1 cellular context compared by ENCODE assay signal in the genomic region with DNA sequence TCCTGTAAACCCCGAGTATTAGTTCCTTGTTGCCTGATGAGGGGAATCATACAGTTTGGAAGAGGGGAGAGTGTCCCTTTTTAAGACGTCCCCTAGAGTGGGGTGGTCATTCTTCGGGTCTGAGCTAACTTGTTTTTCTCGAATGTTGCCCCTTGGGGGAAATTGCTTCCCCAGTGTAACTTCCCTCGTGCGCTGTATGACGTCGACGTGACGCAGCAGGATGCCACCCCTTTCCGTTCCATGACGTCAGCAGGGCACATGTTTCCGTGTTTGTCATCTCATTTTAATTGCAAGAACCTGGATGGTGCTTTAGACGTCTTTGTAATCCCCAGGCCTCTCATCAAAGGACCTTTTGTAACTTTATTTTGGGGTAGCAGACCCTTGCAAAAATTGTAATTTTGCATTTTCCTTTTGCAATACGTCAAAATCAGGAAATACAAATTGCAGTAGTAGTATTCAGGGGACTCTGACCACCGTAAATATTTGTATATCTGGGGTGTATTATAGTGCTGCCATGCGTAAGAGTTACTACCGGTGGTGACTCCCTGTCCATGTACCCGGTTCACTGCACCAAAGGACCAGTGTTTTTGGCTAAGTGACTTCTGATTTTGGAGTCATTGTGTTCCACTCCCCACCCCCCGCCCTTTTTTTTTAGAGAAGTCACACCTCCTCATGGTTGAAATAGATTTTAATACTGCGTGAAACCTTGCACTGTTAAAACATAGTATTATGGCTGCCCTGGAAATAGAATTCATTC.
A peak's percentile ranks its signal among the peaks of the same experiment; 100 is the strongest.
TF ChIP-seq lines count a peak whose summit lies in the region.

No MANE protein-coding gene starts in this region.

TF ChIP-seq in K562, 482 proteins besides CTCF, POLR2A, EP300 and RAD21 (continued from another document and continues in another):
- TF ChIP-seq SP1 (CRISPR knock-in tag; IDR thresholded peaks at IDR 0.05) (peak; percentile 92), RB1 (IDR thresholded peaks at IDR 0.05; ENCODE audit: low read depth) (no peak), NFIX (CRISPR knock-in tag; IDR thresholded peaks at IDR 0.05; ENCODE audit: low read depth) (no peak), CBX2 (IDR thresholded peaks at IDR 0.05; ENCODE audit: insufficient read depth, low read length, poor library complexity, severe bottlenecking) (no peak), NCOA6 (IDR thresholded peaks at IDR 0.05) (no peak), COPS2 (conservative IDR thresholded peaks at IDR 0.05) (no peak), ELF1 (tag; IDR thresholded peaks at IDR 0.05) (peak; percentile 82), POLR2AphosphoS2 (IDR thresholded peaks at IDR 0.05; ENCODE audit: low read length) (no peak), ZNF217 (CRISPR knock-in tag; IDR thresholded peaks at IDR 0.05) (no peak), CEBPG (CRISPR knock-in tag; IDR thresholded peaks at IDR 0.05) (0 out of 2 replicates have a peak, but pooled peaks have one; percentile 7), CEBPG (tag; conservative IDR thresholded peaks at IDR 0.05 in 1 of 2, IDR thresholded peaks at IDR 0.05 in 1 of 2) (no peak), POLR2B (IDR thresholded peaks at IDR 0.05; ENCODE audit: low read depth, partially characterized antibody) (no peak), GATAD2A (IDR thresholded peaks at IDR 0.05) (peak; percentile 36; the same call in 1 of the 2 replicates), FOXA3 (CRISPR knock-in tag; conservative IDR thresholded peaks at IDR 0.05 in 1 of 2, IDR thresholded peaks at IDR 0.05 in 1 of 2) (no peak), CREM (IDR thresholded peaks at IDR 0.05; ENCODE audit: low read depth) (peak; percentile 100), OTX1 (CRISPR knock-in tag; IDR thresholded peaks at IDR 0.05) (no peak), SRSF7 (optimal IDR thresholded peaks at IDR 0.05; ENCODE audit: low read depth, low read length) (no peak), YY1 (IDR thresholded peaks at IDR 0.05; ENCODE audit: borderline replicate concordance in 1 of 3, control insufficient read depth in 1 of 3, extremely low read depth in 1 of 3, insufficient read depth in 3 of 3, insufficient read length in 1 of 3, insufficient replicate concordance in 2 of 3, low read depth in 1 of 3, low read length in 2 of 3) (no peak), BRD9 (IDR thresholded peaks at IDR 0.05; ENCODE audit: low read depth, partially characterized antibody) (no peak), ZSCAN29 (IDR thresholded peaks at IDR 0.05) (no peak), JUN (IDR thresholded peaks at IDR 0.05; ENCODE audit: borderline replicate concordance, low read depth, low read length) (0 out of 2 replicates have a peak, but pooled peaks have one; percentile 37), JUN (CRISPR knock-in tag; IDR thresholded peaks at IDR 0.05; ENCODE audit: borderline replicate concordance) (0 out of 2 replicates have a peak, but pooled peaks have one; percentile 65)
- TF ChIP-seq, protein P1, sequence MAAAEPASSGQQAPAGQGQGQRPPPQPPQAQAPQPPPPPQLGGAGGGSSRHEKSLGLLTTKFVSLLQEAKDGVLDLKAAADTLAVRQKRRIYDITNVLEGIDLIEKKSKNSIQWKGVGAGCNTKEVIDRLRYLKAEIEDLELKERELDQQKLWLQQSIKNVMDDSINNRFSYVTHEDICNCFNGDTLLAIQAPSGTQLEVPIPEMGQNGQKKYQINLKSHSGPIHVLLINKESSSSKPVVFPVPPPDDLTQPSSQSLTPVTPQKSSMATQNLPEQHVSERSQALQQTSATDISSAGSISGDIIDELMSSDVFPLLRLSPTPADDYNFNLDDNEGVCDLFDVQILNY (CRISPR knock-in tag; IDR thresholded peaks at IDR 0.05): no peak
- TF ChIP-seq, protein P2, sequence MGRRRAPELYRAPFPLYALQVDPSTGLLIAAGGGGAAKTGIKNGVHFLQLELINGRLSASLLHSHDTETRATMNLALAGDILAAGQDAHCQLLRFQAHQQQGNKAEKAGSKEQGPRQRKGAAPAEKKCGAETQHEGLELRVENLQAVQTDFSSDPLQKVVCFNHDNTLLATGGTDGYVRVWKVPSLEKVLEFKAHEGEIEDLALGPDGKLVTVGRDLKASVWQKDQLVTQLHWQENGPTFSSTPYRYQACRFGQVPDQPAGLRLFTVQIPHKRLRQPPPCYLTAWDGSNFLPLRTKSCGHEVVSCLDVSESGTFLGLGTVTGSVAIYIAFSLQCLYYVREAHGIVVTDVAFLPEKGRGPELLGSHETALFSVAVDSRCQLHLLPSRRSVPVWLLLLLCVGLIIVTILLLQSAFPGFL (CRISPR knock-in tag; IDR thresholded peaks at IDR 0.05): no peak
- TF ChIP-seq, protein P3, sequence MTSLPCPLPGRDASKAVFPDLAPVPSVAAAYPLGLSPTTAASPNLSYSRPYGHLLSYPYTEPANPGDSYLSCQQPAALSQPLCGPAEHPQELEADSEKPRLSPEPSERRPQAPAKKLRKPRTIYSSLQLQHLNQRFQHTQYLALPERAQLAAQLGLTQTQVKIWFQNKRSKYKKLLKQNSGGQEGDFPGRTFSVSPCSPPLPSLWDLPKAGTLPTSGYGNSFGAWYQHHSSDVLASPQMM (CRISPR knock-in tag; IDR thresholded peaks at IDR 0.05): no peak
- TF ChIP-seq, protein P4, sequence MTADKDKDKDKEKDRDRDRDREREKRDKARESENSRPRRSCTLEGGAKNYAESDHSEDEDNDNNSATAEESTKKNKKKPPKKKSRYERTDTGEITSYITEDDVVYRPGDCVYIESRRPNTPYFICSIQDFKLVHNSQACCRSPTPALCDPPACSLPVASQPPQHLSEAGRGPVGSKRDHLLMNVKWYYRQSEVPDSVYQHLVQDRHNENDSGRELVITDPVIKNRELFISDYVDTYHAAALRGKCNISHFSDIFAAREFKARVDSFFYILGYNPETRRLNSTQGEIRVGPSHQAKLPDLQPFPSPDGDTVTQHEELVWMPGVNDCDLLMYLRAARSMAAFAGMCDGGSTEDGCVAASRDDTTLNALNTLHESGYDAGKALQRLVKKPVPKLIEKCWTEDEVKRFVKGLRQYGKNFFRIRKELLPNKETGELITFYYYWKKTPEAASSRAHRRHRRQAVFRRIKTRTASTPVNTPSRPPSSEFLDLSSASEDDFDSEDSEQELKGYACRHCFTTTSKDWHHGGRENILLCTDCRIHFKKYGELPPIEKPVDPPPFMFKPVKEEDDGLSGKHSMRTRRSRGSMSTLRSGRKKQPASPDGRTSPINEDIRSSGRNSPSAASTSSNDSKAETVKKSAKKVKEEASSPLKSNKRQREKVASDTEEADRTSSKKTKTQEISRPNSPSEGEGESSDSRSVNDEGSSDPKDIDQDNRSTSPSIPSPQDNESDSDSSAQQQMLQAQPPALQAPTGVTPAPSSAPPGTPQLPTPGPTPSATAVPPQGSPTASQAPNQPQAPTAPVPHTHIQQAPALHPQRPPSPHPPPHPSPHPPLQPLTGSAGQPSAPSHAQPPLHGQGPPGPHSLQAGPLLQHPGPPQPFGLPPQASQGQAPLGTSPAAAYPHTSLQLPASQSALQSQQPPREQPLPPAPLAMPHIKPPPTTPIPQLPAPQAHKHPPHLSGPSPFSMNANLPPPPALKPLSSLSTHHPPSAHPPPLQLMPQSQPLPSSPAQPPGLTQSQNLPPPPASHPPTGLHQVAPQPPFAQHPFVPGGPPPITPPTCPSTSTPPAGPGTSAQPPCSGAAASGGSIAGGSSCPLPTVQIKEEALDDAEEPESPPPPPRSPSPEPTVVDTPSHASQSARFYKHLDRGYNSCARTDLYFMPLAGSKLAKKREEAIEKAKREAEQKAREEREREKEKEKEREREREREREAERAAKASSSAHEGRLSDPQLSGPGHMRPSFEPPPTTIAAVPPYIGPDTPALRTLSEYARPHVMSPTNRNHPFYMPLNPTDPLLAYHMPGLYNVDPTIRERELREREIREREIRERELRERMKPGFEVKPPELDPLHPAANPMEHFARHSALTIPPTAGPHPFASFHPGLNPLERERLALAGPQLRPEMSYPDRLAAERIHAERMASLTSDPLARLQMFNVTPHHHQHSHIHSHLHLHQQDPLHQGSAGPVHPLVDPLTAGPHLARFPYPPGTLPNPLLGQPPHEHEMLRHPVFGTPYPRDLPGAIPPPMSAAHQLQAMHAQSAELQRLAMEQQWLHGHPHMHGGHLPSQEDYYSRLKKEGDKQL (CRISPR knock-in tag; IDR thresholded peaks at IDR 0.05; ENCODE audit: borderline replicate concordance): no peak
- TF ChIP-seq, protein P5, sequence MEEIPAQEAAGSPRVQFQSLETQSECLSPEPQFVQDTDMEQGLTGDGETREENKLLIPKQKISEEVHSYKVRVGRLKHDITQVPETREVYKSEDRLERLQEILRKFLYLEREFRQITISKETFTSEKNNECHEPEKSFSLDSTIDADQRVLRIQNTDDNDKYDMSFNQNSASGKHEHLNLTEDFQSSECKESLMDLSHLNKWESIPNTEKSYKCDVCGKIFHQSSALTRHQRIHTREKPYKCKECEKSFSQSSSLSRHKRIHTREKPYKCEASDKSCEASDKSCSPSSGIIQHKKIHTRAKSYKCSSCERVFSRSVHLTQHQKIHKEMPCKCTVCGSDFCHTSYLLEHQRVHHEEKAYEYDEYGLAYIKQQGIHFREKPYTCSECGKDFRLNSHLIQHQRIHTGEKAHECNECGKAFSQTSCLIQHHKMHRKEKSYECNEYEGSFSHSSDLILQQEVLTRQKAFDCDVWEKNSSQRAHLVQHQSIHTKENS (CRISPR knock-in tag; IDR thresholded peaks at IDR 0.05): no peak
- TF ChIP-seq, protein P6, sequence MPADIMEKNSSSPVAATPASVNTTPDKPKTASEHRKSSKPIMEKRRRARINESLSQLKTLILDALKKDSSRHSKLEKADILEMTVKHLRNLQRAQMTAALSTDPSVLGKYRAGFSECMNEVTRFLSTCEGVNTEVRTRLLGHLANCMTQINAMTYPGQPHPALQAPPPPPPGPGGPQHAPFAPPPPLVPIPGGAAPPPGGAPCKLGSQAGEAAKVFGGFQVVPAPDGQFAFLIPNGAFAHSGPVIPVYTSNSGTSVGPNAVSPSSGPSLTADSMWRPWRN (IDR thresholded peaks at IDR 0.05; ENCODE audit: low read depth): no peak
- TF ChIP-seq, protein P7, sequence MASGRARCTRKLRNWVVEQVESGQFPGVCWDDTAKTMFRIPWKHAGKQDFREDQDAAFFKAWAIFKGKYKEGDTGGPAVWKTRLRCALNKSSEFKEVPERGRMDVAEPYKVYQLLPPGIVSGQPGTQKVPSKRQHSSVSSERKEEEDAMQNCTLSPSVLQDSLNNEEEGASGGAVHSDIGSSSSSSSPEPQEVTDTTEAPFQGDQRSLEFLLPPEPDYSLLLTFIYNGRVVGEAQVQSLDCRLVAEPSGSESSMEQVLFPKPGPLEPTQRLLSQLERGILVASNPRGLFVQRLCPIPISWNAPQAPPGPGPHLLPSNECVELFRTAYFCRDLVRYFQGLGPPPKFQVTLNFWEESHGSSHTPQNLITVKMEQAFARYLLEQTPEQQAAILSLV (tag; IDR thresholded peaks at IDR 0.05): no peak
- TF ChIP-seq, protein P8, sequence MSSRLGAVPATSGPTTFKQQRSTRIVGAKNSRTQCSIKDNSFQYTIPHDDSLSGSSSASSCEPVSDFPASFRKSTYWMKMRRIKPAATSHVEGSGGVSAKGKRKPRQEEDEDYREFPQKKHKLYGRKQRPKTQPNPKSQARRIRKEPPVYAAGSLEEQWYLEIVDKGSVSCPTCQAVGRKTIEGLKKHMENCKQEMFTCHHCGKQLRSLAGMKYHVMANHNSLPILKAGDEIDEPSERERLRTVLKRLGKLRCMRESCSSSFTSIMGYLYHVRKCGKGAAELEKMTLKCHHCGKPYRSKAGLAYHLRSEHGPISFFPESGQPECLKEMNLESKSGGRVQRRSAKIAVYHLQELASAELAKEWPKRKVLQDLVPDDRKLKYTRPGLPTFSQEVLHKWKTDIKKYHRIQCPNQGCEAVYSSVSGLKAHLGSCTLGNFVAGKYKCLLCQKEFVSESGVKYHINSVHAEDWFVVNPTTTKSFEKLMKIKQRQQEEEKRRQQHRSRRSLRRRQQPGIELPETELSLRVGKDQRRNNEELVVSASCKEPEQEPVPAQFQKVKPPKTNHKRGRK (tag; IDR thresholded peaks at IDR 0.05): no peak
- TF ChIP-seq, protein P9, sequence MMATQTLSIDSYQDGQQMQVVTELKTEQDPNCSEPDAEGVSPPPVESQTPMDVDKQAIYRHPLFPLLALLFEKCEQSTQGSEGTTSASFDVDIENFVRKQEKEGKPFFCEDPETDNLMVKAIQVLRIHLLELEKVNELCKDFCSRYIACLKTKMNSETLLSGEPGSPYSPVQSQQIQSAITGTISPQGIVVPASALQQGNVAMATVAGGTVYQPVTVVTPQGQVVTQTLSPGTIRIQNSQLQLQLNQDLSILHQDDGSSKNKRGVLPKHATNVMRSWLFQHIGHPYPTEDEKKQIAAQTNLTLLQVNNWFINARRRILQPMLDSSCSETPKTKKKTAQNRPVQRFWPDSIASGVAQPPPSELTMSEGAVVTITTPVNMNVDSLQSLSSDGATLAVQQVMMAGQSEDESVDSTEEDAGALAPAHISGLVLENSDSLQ (IDR thresholded peaks at IDR 0.05): no peak
- TF ChIP-seq, protein P10, sequence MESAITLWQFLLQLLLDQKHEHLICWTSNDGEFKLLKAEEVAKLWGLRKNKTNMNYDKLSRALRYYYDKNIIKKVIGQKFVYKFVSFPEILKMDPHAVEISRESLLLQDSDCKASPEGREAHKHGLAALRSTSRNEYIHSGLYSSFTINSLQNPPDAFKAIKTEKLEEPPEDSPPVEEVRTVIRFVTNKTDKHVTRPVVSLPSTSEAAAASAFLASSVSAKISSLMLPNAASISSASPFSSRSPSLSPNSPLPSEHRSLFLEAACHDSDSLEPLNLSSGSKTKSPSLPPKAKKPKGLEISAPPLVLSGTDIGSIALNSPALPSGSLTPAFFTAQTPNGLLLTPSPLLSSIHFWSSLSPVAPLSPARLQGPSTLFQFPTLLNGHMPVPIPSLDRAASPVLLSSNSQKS (CRISPR knock-in tag; IDR thresholded peaks at IDR 0.05): no peak
- TF ChIP-seq, protein P11, sequence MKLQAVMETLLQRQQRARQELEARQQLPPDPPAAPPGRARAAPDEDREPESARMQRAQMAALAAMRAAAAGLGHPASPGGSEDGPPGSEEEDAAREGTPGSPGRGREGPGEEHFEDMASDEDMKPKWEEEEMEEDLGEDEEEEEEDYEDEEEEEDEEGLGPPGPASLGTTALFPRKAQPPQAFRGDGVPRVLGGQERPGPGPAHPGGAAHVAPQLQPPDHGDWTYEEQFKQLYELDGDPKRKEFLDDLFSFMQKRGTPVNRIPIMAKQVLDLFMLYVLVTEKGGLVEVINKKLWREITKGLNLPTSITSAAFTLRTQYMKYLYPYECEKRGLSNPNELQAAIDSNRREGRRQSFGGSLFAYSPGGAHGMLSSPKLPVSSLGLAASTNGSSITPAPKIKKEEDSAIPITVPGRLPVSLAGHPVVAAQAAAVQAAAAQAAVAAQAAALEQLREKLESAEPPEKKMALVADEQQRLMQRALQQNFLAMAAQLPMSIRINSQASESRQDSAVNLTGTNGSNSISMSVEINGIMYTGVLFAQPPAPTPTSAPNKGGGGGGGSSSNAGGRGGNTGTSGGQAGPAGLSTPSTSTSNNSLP (IDR thresholded peaks at IDR 0.05; ENCODE audit: borderline replicate concordance, low read depth, low read length): no peak
- TF ChIP-seq, protein P12, sequence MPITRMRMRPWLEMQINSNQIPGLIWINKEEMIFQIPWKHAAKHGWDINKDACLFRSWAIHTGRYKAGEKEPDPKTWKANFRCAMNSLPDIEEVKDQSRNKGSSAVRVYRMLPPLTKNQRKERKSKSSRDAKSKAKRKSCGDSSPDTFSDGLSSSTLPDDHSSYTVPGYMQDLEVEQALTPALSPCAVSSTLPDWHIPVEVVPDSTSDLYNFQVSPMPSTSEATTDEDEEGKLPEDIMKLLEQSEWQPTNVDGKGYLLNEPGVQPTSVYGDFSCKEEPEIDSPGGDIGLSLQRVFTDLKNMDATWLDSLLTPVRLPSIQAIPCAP (CRISPR knock-in tag; IDR thresholded peaks at IDR 0.05; ENCODE audit: borderline replicate concordance): no peak
- TF ChIP-seq, protein P13, sequence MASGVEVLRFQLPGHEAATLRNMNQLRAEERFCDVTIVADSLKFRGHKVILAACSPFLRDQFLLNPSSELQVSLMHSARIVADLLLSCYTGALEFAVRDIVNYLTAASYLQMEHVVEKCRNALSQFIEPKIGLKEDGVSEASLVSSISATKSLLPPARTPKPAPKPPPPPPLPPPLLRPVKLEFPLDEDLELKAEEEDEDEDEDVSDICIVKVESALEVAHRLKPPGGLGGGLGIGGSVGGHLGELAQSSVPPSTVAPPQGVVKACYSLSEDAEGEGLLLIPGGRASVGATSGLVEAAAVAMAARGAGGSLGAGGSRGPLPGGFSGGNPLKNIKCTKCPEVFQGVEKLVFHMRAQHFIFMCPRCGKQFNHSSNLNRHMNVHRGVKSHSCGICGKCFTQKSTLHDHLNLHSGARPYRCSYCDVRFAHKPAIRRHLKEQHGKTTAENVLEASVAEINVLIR (CRISPR knock-in tag; IDR thresholded peaks at IDR 0.05): peak; percentile 98
